In the genomic region with DNA sequence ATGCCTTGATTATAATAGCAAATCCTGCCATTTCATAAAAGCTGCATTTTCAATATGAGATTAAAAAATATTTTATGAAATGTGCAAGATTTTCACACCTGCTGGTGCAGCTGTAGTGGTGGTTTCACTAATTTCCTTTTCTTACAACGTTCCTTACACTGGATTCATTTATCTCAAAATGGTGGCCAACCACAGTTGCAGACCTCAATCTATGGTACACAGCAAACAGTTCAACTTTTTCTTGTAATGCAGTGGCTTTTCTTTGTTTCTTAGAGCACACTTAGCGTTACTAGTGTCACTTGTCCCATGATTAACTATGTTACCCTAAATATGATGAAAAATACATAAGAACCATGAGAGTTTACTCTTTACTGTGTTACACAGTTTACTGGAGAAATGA, we compare ENCODE assay signal across 26 cellular contexts.
"Had no signal": no experiment of that assay in that cellular context is flagged by ENCODE, and none has a peak within 500 bp of the region (broad histone marks: within the 10 kb centered on the region; RNA-seq: fewer than 3 reads in every experiment).

No MANE protein-coding gene starts in this region.

- H3K27ac ChIP-seq: stomach, suprapubic skin, testis, thoracic aorta, thyroid gland, tibial artery, tibial nerve, transverse colon, upper lobe of left lung, upper lobe of right lung, uterus, vagina had no signal

- ATAC-seq: stimulated activated effector memory CD8-positive, alpha-beta T cell treated with anti-CD3 and anti-CD28 coated beads, Interleukin-12 subunit alpha, Interleukin-12 subunit beta, amount 100 ng/mL, for 72 hours; stimulated activated memory B cell treated with anti-CD40 and anti-IgM and Interleukin-4, amounts not matched to agents 10 μg/mL and 1 μg/mL and 100 μg/mL, for 72 hours; stimulated activated naive B cell treated with anti-CD40 and anti-IgM and Interleukin-4, amounts not matched to agents 10 μg/mL and 1 μg/mL and 100 μg/mL, for 72 hours; stimulated activated naive CD8-positive, alpha-beta T cell treated with anti-CD3 and anti-CD28 coated beads, Interleukin-15, amount 100 ng/mL, for 72 hours; stimulated activated naive CD8-positive, alpha-beta T cell treated with anti-CD3 and anti-CD28 coated beads, Interleukin-15, Interleukin-2, amounts not matched to agents 100 U/mL and 50 U/mL, for 24 hours; upper lobe of right lung had no signal

- H3K9me3 ChIP-seq: suprapubic skin, testis, thoracic aorta, thyroid gland, tibial artery, transverse colon, upper lobe of left lung, upper lobe of right lung, vagina had no signal

- H3K27me3 ChIP-seq: stomach, suprapubic skin, testis, thyroid gland, tibial artery, tibial nerve, transverse colon, upper lobe of left lung, upper lobe of right lung, uterus, vagina had no signal

- H3K4me1 ChIP-seq: stomach, suprapubic skin, testis, thyroid gland, tibial artery, tibial nerve, transverse colon, upper lobe of left lung, upper lobe of right lung, uterus, vagina had no signal

- H3K4me3 ChIP-seq: stomach, suprapubic skin, testis, thoracic aorta, thyroid gland, tibial artery, tibial nerve, transverse colon, upper lobe of left lung, upper lobe of right lung, uterus, vagina had no signal

- H3K36me3 ChIP-seq: stomach, suprapubic skin, thoracic aorta, thyroid gland, tibial artery, tibial nerve, transverse colon, upper lobe of left lung, upper lobe of right lung, uterus, vagina had no signal

- DNase-seq: stimulated activated CD4-positive, alpha-beta T cell treated with anti-CD3 and anti-CD28 coated beads, Interleukin-2, amount 100 ng/mL, for 48 hours; stimulated activated CD4-positive, alpha-beta T cell treated with anti-CD3 and anti-CD28 coated beads, Interleukin-4, amount 100 ng/mL, for 1 hour; stimulated activated CD4-positive, alpha-beta T cell treated with anti-CD3 and anti-CD28 coated beads, Interleukin-4, amount 100 ng/mL, for 24 hours; stimulated activated CD4-positive, alpha-beta T cell treated with anti-CD3 and anti-CD28 coated beads, Interleukin-4, amount 100 ng/mL, for 4 hours; stimulated activated CD8-positive, alpha-beta memory T cell treated with anti-CD3 and anti-CD28 coated beads, Interleukin-4, amount 100 ng/mL, for 48 hours; stimulated activated naive B cell treated with anti-CD40 and anti-IgM and Interleukin-4, amounts not matched to agents 10 μg/mL and 1 μg/mL and 100 μg/mL, for 72 hours; stimulated activated naive CD4-positive, alpha-beta T cell; stimulated activated naive CD4-positive, alpha-beta T cell treated with Interleukin-2 at 50 U/mL for 16 hours; stimulated activated naive CD8-positive, alpha-beta T cell treated with anti-CD3 and anti-CD28 coated beads, Interleukin-15, amount 100 ng/mL, for 72 hours; stimulated activated naive CD8-positive, alpha-beta T cell treated with anti-CD3 and anti-CD28 coated beads, Interleukin-15, Interleukin-2, amounts not matched to agents 100 U/mL and 50 U/mL, for 24 hours; stomach; substantia nigra; testis; thyroid gland; tibial artery; transverse colon; trophoblast cell; upper lobe of left lung; upper lobe of right lung; uterus had no signal
